In genomic region chr14:105910426-105910825, GRCh38 we compare ENCODE assay signal across 22 cellular contexts.
"Had no signal": no experiment of that assay in that cellular context is flagged by ENCODE, and none has a peak within 500 bp of the region (broad histone marks: within the 10 kb centered on the region; RNA-seq: fewer than 3 reads in every experiment).

No MANE protein-coding gene starts in this region.

- H3K4me1 ChIP-seq: esophagus muscularis mucosa, gastrocnemius medialis, heart right ventricle, left ventricle myocardium inferior, lower lobe of right lung, parathyroid adenoma, prostate gland, sigmoid colon, stomach, transverse colon had no signal

- ATAC-seq: effector memory CD8-positive, alpha-beta T cell; gastrocnemius medialis; heart right ventricle; lower lobe of right lung had no signal

- H3K9ac ChIP-seq: parathyroid adenoma had no signal

- H3K27ac ChIP-seq: epithelial cell of prostate, esophagus muscularis mucosa, gastrocnemius medialis, heart right ventricle, left ventricle myocardium inferior, lower lobe of right lung, parathyroid adenoma, prostate gland, sigmoid colon, skin epidermis, stomach, thoracic aorta, transverse colon had no signal

- H3K27me3 ChIP-seq: gastrocnemius medialis, sigmoid colon, transverse colon had no signal

- H3K79me2 ChIP-seq: parathyroid adenoma had no signal

- H3K9me3 ChIP-seq: gastrocnemius medialis, lower lobe of right lung, prostate gland, sigmoid colon, thoracic aorta, transverse colon had no signal

- DNase-seq: effector memory CD8-positive, alpha-beta T cell; gastrocnemius medialis; hypothalamus; islet precursor cell; left ventricle myocardium inferior; lower lobe of right lung; mesenchymal stem cell; midbrain; occipital lobe; retina; sigmoid colon; stimulated activated CD4-positive, alpha-beta T cell treated with anti-CD3 and anti-CD28 coated beads, Interleukin-12 subunit alpha, Interleukin-12 subunit beta, amount 100 ng/mL, for 4 hours; stomach; substantia nigra; transverse colon had no signal

- H3K36me3 ChIP-seq: esophagus muscularis mucosa, gastrocnemius medialis, heart right ventricle, left ventricle myocardium inferior, lower lobe of right lung, prostate gland, sigmoid colon, stomach, thoracic aorta, transverse colon had no signal

- H2AFZ ChIP-seq: parathyroid adenoma had no signal

- H3K4me3 ChIP-seq: esophagus muscularis mucosa, gastrocnemius medialis, heart right ventricle, left ventricle myocardium inferior, lower lobe of right lung, prostate gland, sigmoid colon, skin epidermis, stomach, thoracic aorta, transverse colon had no signal
